ENCODE assay signal across 25 cellular contexts in the genomic region with DNA sequence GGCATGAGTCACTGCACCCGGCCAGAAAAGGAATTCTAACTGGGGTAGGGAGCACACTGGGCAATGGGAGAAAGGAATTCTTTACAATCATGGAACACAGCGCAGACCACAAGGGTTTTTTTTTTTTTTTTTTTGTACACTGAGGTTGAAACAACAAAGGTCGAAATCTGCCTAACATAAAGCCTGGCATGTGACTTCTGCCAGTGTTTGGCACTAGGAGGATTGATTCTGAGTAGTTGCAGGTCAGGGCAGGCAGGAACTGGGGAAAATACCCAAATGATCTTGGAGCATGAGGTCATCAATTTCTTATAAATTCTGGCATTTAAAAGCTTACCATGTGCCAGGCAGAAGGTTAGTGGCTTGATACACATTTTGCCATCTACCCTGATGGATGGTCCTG.
"Had no signal": no experiment of that assay in that cellular context is flagged by ENCODE, and none has a peak within 500 bp of the region (broad histone marks: within the 10 kb centered on the region; RNA-seq: fewer than 3 reads in every experiment).

No MANE protein-coding gene starts in this region.

- H3K9me3 ChIP-seq: gastroesophageal sphincter, ovary, right lobe of liver, transverse colon had no signal

- H3K4me1 Mint-ChIP-seq: activated CD4-positive, alpha-beta memory T cell treated with anti-CD3 and anti-CD28 coated beads, Interleukin-2, amount 10 ng/mL, durations not matched to agents 7 days and 5 days; activated CD4-positive, alpha-beta T cell treated with anti-CD3 and anti-CD28 coated beads, Interleukin-2, amount 10 ng/mL, durations not matched to agents 7 days and 5 days; activated naive CD8-positive, alpha-beta T cell treated with anti-CD3 and anti-CD28 coated beads, Interleukin-2, amount 50 U/mL, for 24 hours; naive thymus-derived CD4-positive, alpha-beta T cell had no signal

- H3K4me3 Mint-ChIP-seq: activated CD4-positive, alpha-beta memory T cell treated with anti-CD3 and anti-CD28 coated beads, Interleukin-2, amount 10 ng/mL, durations not matched to agents 7 days and 5 days; activated CD4-positive, alpha-beta T cell treated with anti-CD3 and anti-CD28 coated beads, Interleukin-2, amount 10 ng/mL, durations not matched to agents 7 days and 5 days; activated naive CD8-positive, alpha-beta T cell treated with anti-CD3 and anti-CD28 coated beads, Interleukin-2, amount 50 U/mL, for 24 hours; activated T-cell treated with anti-CD3 and anti-CD28 coated beads, Interleukin-2, amount 50 U/mL, for 24 hours; naive thymus-derived CD4-positive, alpha-beta T cell; WTC11 had no signal

- H3K27ac Mint-ChIP-seq: activated CD4-positive, alpha-beta memory T cell treated with anti-CD3 and anti-CD28 coated beads, Interleukin-2, amount 10 ng/mL, durations not matched to agents 7 days and 5 days; activated CD4-positive, alpha-beta T cell treated with anti-CD3 and anti-CD28 coated beads, Interleukin-2, amount 10 ng/mL, durations not matched to agents 7 days and 5 days; activated naive CD8-positive, alpha-beta T cell treated with anti-CD3 and anti-CD28 coated beads, Interleukin-2, amount 50 U/mL, for 24 hours; activated T-cell treated with anti-CD3 and anti-CD28 coated beads, Interleukin-2, amount 50 U/mL, for 24 hours; naive thymus-derived CD4-positive, alpha-beta T cell; progenitor cell of endocrine pancreas; WTC11 had no signal

- H3K4me1 ChIP-seq: gastroesophageal sphincter, right lobe of liver, transverse colon had no signal

- H3K4me2 ChIP-seq: hepatocyte had no signal

- ATAC-seq: activated naive CD8-positive, alpha-beta T cell treated with anti-CD3 and anti-CD28 coated beads, Interleukin-2, amount 50 U/mL, for 24 hours; gastroesophageal sphincter; left colon; naive thymus-derived CD4-positive, alpha-beta T cell; right lobe of liver; WTC11 had no signal

- H3K36me3 Mint-ChIP-seq: naive thymus-derived CD4-positive, alpha-beta T cell; WTC11 had no signal

- H2AFZ ChIP-seq: hepatocyte had no signal

- H3K27ac ChIP-seq: gastroesophageal sphincter, hepatocyte, ovary, right lobe of liver, transverse colon had no signal

- H3K27me3 ChIP-seq: gastroesophageal sphincter, hepatocyte, ovary, right lobe of liver, transverse colon had no signal

- H3K4me3 ChIP-seq: gastroesophageal sphincter, hepatocyte, ovary, right lobe of liver, transverse colon had no signal

- H3K36me3 ChIP-seq: gastroesophageal sphincter, ovary, right lobe of liver, transverse colon had no signal

- H3K27me3 Mint-ChIP-seq: activated CD4-positive, alpha-beta memory T cell treated with anti-CD3 and anti-CD28 coated beads, Interleukin-2, amount 10 ng/mL, durations not matched to agents 7 days and 5 days; activated CD4-positive, alpha-beta T cell treated with anti-CD3 and anti-CD28 coated beads, Interleukin-2, amount 10 ng/mL, durations not matched to agents 7 days and 5 days; activated naive CD8-positive, alpha-beta T cell treated with anti-CD3 and anti-CD28 coated beads, Interleukin-2, amount 50 U/mL, for 24 hours; activated T-cell treated with anti-CD3 and anti-CD28 coated beads, Interleukin-2, amount 50 U/mL, for 24 hours had no signal

- H3K79me2 ChIP-seq: hepatocyte had no signal

- H3K9me3 Mint-ChIP-seq: activated CD4-positive, alpha-beta memory T cell treated with anti-CD3 and anti-CD28 coated beads, Interleukin-2, amount 10 ng/mL, durations not matched to agents 7 days and 5 days; activated CD4-positive, alpha-beta T cell treated with anti-CD3 and anti-CD28 coated beads, Interleukin-2, amount 10 ng/mL, durations not matched to agents 7 days and 5 days; activated T-cell treated with anti-CD3 and anti-CD28 coated beads, Interleukin-2, amount 50 U/mL, for 24 hours had no signal

- DNase-seq: activated CD4-positive, alpha-beta memory T cell treated with anti-CD3 and anti-CD28 coated beads, Interleukin-2, amount 10 ng/mL, durations not matched to agents 7 days and 5 days; activated CD4-positive, alpha-beta T cell treated with anti-CD3 and anti-CD28 coated beads for 1 hour; activated CD4-positive, alpha-beta T cell treated with anti-CD3 and anti-CD28 coated beads, Interleukin-2, amount 10 ng/mL, durations not matched to agents 7 days and 5 days; activated CD8-positive, alpha-beta memory T cell treated with anti-CD3 and anti-CD28 coated beads, Interleukin-2, amount 50 U/mL, for 48 hours; activated gamma-delta T cell treated with Interleukin-2 at 50 U/mL for 16 hours; activated naive CD4-positive, alpha-beta T cell treated with anti-CD3 and anti-CD28 coated beads, Interleukin-2, amount 50 U/mL, for 16 hours; activated naive CD8-positive, alpha-beta T cell treated with anti-CD3 and anti-CD28 coated beads, Interleukin-2, amount 50 U/mL, for 24 hours; activated T-cell treated with anti-CD3 and anti-CD28 coated beads, Interleukin-2, amount 50 U/mL, for 24 hours; amygdala; dermis blood vessel endothelial cell; effector CD4-positive, alpha-beta T cell; islet precursor cell; left colon; midbrain; naive thymus-derived CD4-positive, alpha-beta T cell; ovary; right lobe of liver; stimulated activated CD4-positive, alpha-beta T cell treated with anti-CD3 and anti-CD28 coated beads, Interleukin-2, amount 100 ng/mL, for 48 hours; stimulated activated naive CD4-positive, alpha-beta T cell treated with Interleukin-2 at 50 U/mL for 16 hours; T-helper 2 cell; transverse colon had no signal
